In the genomic region with DNA sequence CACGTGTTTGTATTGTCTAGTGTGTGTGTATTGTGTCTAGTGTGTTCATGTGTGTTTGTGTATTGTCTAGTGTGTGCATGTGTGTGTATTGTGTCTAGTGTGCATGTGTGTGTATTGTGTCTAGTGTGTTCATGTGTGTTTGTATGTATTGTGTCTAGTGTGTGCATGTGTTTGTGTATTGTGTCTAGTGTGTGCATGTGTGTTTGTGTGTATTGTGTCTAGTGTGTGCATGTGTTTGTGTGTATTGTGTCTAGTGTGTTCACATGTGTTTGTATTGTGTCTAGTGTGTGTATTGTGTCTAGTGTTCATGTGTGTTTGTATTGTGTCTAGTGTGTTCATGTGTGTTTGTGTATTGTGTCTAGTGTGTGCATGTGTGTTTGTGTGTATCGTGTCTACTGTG, we compare ENCODE assay signal across 9 cellular contexts. TPM values are rescaled to one million over a fixed set of nuclear protein-coding genes. Genes with fewer than 3 reads are reported as not detected.
DNase-seq lines count a peak whose midpoint lies in the region; ATAC-seq, FAIRE-seq and TF ChIP-seq lines count a peak whose summit lies in the region.
"Not testable (repeated sequence)": the region's sequence is repeated elsewhere in the genome, so short reads cannot be mapped to it uniquely, and the experiment has no call there.
"Had no signal": no experiment of that assay in that cellular context is flagged by ENCODE, and none has a peak within 500 bp of the region (broad histone marks: within the 10 kb centered on the region; RNA-seq: fewer than 3 reads in every experiment).

No MANE protein-coding gene starts in this region.

- ATAC-seq in K562 = not testable (repeated sequence)

- not testable (repeated sequence) for H3K56ac ChIP-seq in H1 (replicated peaks; ENCODE audit: insufficient read length, low read depth, low read length)

- intact Hi-C loops in K562 (cut with micrococcal nuclease) = not testable (repeated sequence)

- in situ Hi-C loops in K562 (cut with MboI) = not testable (repeated sequence)

- H4K5ac ChIP-seq in H1 (ENCODE audit: insufficient read length, low read depth, low read length) = not testable (repeated sequence)

- not testable (repeated sequence) for H3K79me1 ChIP-seq in H1 (ENCODE audit: low read depth, low read length)

- H3F3A ChIP-seq in SK-N-SH (replicated peaks; ENCODE audit: insufficient read depth) (peaks cover 16% of the 10 kb centered on the region), smooth muscle cell (ENCODE audit: low read depth) (peaks cover 18% of the 10 kb centered on the region)

- H3K4me2 ChIP-seq in SK-N-SH; K562 (ENCODE audit: insufficient read depth, low read length); H1 (ENCODE audit: insufficient read depth in 1 of 2, low read depth in 2 of 2, low read length in 2 of 2); smooth muscle cell: not testable (repeated sequence)

- H3K4ac ChIP-seq in H1 (replicated peaks; ENCODE audit: insufficient read length, low read depth, low read length) = not testable (repeated sequence)

- not testable (repeated sequence) for H3K23ac ChIP-seq in H1 (ENCODE audit: insufficient read length)

- not testable (repeated sequence) for H3K14ac ChIP-seq in H1 (ENCODE audit: insufficient read length)

- peak overlapping the region; percentile 49; the same call in 1 of the 2 replicates for H2BK15ac ChIP-seq in H1 (ENCODE audit: low read length)

- H2BK5ac ChIP-seq in H1 (ENCODE audit: low read depth, low read length) = peak overlapping the region; percentile 44; the same call in 1 of the 2 replicates

- not testable (repeated sequence) for TF ChIP-seq RAD21 in SK-N-SH (IDR thresholded peaks at IDR 0.05; ENCODE audit: low read length); K562 (CRISPR knock-in tag; conservative IDR thresholded peaks at IDR 0.05 in 1 of 2, IDR thresholded peaks at IDR 0.05 in 1 of 2); H1 (IDR thresholded peaks at IDR 0.05 in 1 of 2, conservative IDR thresholded peaks at IDR 0.05 in 1 of 2; ENCODE audit: low read depth in 2 of 2, low read length in 2 of 2)

- CTCF ChIA-PET in HEK293 (lab: Yijun Ruan, JAX); SK-N-SH (lab: Yijun Ruan, JAX); K562 (lab: Yijun Ruan, JAX; ENCODE audit: low intra/inter-chr PET ratio); H1 (lab: Charles Lee; ENCODE audit: partially characterized antibody): not testable (repeated sequence)

- not testable (repeated sequence) for H3K18ac ChIP-seq in H1 (ENCODE audit: extremely low read depth, low read length)

- H2BK120ac ChIP-seq in H1 (replicated peaks; ENCODE audit: low read depth, low read length) = not testable (repeated sequence)

- not testable (repeated sequence) for TF ChIP-seq POLR2A in GM12891 (IDR thresholded peaks at IDR 0.05; ENCODE audit: low read depth, low read length); K562 (conservative IDR thresholded peaks at IDR 0.05); H1 (IDR thresholded peaks at IDR 0.05; ENCODE audit: control extremely low read depth in 1 of 2, low read depth in 2 of 2, low read length in 2 of 2)

- H3K4me1 ChIP-seq in HEK293 (ENCODE audit: control insufficient read depth, insufficient read depth, low read length); SK-N-SH (ENCODE audit: control insufficient read depth in 1 of 2, insufficient read depth in 2 of 2, low read depth in 1 of 2, low read length in 1 of 2); K562 (replicated peaks in 1 of 2; ENCODE audit: control insufficient read depth in 2 of 2, insufficient read depth in 2 of 2, low read length in 2 of 2); H1 (replicated peaks in 1 of 4; ENCODE audit: control insufficient read depth in 3 of 4, insufficient read depth in 4 of 4, low read length in 3 of 4); smooth muscle cell (ENCODE audit: low read depth): not testable (repeated sequence)

- H2AFZ ChIP-seq in SK-N-SH (ENCODE audit: low read depth) = peak overlapping the region; percentile 69; the same call in 1 of the 2 replicates
- not testable (repeated sequence) for H2AFZ ChIP-seq in K562 (ENCODE audit: low read depth, low read length); H1 (ENCODE audit: low read length); smooth muscle cell (ENCODE audit: low read depth)

- not testable (repeated sequence) for H3K9me3 ChIP-seq in HEK293 (ENCODE audit: control insufficient read depth, insufficient read depth, low read depth, low read length); SK-N-SH; K562 (replicated peaks; ENCODE audit: control insufficient read depth, insufficient read depth, low read depth, low read length); H1 (ENCODE audit: insufficient read depth in 2 of 2, low read depth in 1 of 2, low read length in 1 of 2); smooth muscle cell (replicated peaks; ENCODE audit: low read depth)

- POLR2A ChIA-PET in HEK293 (lab: Yijun Ruan, JAX); SK-N-SH (lab: Yijun Ruan, JAX); K562 (lab: Yijun Ruan, JAX); H1 (lab: Charles Lee; ENCODE audit: partially characterized antibody): not testable (repeated sequence)

- not testable (repeated sequence) for TF ChIP-seq EP300 in SK-N-SH (IDR thresholded peaks at IDR 0.05; ENCODE audit: borderline replicate concordance in 1 of 2, low read depth in 1 of 2, low read length in 1 of 2); K562 (IDR thresholded peaks at IDR 0.05; ENCODE audit: low read length); H1 (IDR thresholded peaks at IDR 0.05; ENCODE audit: borderline replicate concordance in 1 of 2, low read depth in 2 of 2, low read length in 2 of 2)

- BruUV-seq in K562 (replicated peaks; lab: Mats Ljungman, UMichigan) = not testable (repeated sequence)

- 90% methylated on average over 2 of the region's 2 CpGs for WGBS in SK-N-SH (ENCODE audit: low lambda C conversion rate)
- 6% methylated on average over 2 of the region's 2 CpGs for WGBS in K562 (ENCODE audit: insufficient coverage, low coverage, missing lambda C conversion rate)
- 83% methylated on average over 2 of the region's 2 CpGs; no CpG with 5 or more reads in 1 of the 2 experiments for WGBS in H1 (ENCODE audit: extremely low coverage in 1 of 2, insufficient coverage in 1 of 2, insufficient read length in 1 of 2, insufficient replicate concordance in 2 of 2, low coverage in 1 of 2, low lambda C conversion rate in 2 of 2, missing lambda C conversion rate in 1 of 2), 2 experiments
- 76% methylated on average over 2 of the region's 2 CpGs for WGBS in smooth muscle cell (ENCODE audit: low lambda C conversion rate)

- not testable (repeated sequence) for DNase-seq in GM12891 (ENCODE audit: insufficient read length, low spot score); HTR-8/SVneo (ENCODE audit: insufficient read length, low spot score); SK-N-SH; K562 (ENCODE audit: extremely low read depth in 1 of 4, low spot score in 3 of 4); H1 (ENCODE audit: low read depth in 1 of 2, low spot score in 2 of 2); smooth muscle cell (lab: John Stamatoyannopoulos, UW; ENCODE audit: unreplicated experiment)

- H2AK5ac ChIP-seq in H1 (ENCODE audit: low read depth, low read length) = peak overlapping the region; percentile 90; the same call in 1 of the 2 replicates

- FAIRE-seq in GM12891 (lab: Jason Lieb, UNC) (peak; percentile 69), HTR-8/SVneo (lab: Jason Lieb, UNC) (peak; percentile 100)
- not testable (repeated sequence) for FAIRE-seq in K562 (lab: Jason Lieb, UNC); H1 (lab: Jason Lieb, UNC)

- H4K20me1 ChIP-seq in SK-N-SH (ENCODE audit: insufficient read depth); K562 (replicated peaks; ENCODE audit: control insufficient read depth, insufficient read depth, low read length); H1 (replicated peaks in 1 of 2; ENCODE audit: control insufficient read depth in 1 of 2, insufficient read depth in 2 of 2, low read length in 2 of 2); smooth muscle cell (ENCODE audit: low read depth): not testable (repeated sequence)

- not testable (repeated sequence) for H4K8ac ChIP-seq in H1 (ENCODE audit: extremely low read depth, insufficient read depth, low read length)

- TF ChIP-seq CTCF in HEK293 (tag by site-specific recombination; IDR thresholded peaks at IDR 0.05); SK-N-SH (IDR thresholded peaks at IDR 0.05); K562 (IDR thresholded peaks at IDR 0.05 in 2 of 3, conservative IDR thresholded peaks at IDR 0.05 in 1 of 3; ENCODE audit: insufficient read depth in 2 of 3, low read depth in 1 of 3, low read length in 3 of 3); H1 (IDR thresholded peaks at IDR 0.05; ENCODE audit: control extremely low read depth in 1 of 3, insufficient read depth in 1 of 3, low read depth in 1 of 3, low read length in 3 of 3); smooth muscle cell (IDR thresholded peaks at IDR 0.05; ENCODE audit: borderline replicate concordance, insufficient read depth, poor library complexity, severe bottlenecking): not testable (repeated sequence)

- H3K27ac ChIP-seq in HEK293 (ENCODE audit: extremely low read depth, low read depth, low read length); SK-N-SH (ENCODE audit: low read depth in 2 of 2, low read length in 1 of 2); K562 (ENCODE audit: extremely low read depth, low read depth, low read length); H1 (ENCODE audit: low read depth, low read length): not testable (repeated sequence)
- peak overlapping the region; percentile 62 for H3K27ac ChIP-seq in smooth muscle cell (ENCODE audit: low read depth)

- H3K36me3 ChIP-seq in HEK293 (ENCODE audit: control insufficient read depth in 2 of 2, insufficient read depth in 1 of 2, low read length in 2 of 2); SK-N-SH (replicated peaks in 1 of 2; ENCODE audit: control insufficient read depth in 1 of 2, insufficient read depth in 2 of 2, low read length in 1 of 2); K562 (ENCODE audit: control insufficient read depth, insufficient read depth, low read length); H1 (ENCODE audit: control insufficient read depth in 2 of 4, insufficient read depth in 4 of 4, low read length in 3 of 4); smooth muscle cell (ENCODE audit: low read depth): not testable (repeated sequence)

- not testable (repeated sequence) for H2BK20ac ChIP-seq in H1 (ENCODE audit: low read length)

- H3K9ac ChIP-seq in SK-N-SH; K562 (ENCODE audit: insufficient read depth in 1 of 2, low read depth in 2 of 2, low read length in 2 of 2); H1 (replicated peaks in 1 of 4; ENCODE audit: extremely low read depth in 1 of 4, low read depth in 3 of 4, low read length in 3 of 4); smooth muscle cell (ENCODE audit: low read depth): not testable (repeated sequence)

- not testable (repeated sequence) for H3K79me2 ChIP-seq in SK-N-SH (ENCODE audit: insufficient read depth); K562 (ENCODE audit: control insufficient read depth, insufficient read depth, low read length); H1 (ENCODE audit: control insufficient read depth in 1 of 2, insufficient read depth in 2 of 2, low read length in 2 of 2); smooth muscle cell (ENCODE audit: low read depth)

- H3K4me3 ChIP-seq in HEK293 (ENCODE audit: low read depth, low read length); SK-N-SH (ENCODE audit: low read depth in 2 of 2, low read length in 1 of 2); K562; H1 (ENCODE audit: extremely low read depth in 1 of 4, insufficient read depth in 2 of 4, low read depth in 3 of 4, low read length in 4 of 4); smooth muscle cell: not testable (repeated sequence)

- not testable (repeated sequence) for H3K27me3 ChIP-seq in SK-N-SH (ENCODE audit: insufficient read depth); H1 (replicated peaks in 1 of 4; ENCODE audit: control insufficient read depth in 3 of 4, extremely low read depth in 1 of 4, insufficient read depth in 3 of 4, low read length in 3 of 4); smooth muscle cell (ENCODE audit: low read depth)
- H3K27me3 ChIP-seq in K562 (ENCODE audit: control insufficient read depth in 2 of 2, insufficient read depth in 2 of 2, low read length in 2 of 2) = peaks cover 17 to 60% of the 10 kb centered on the region in 2 experiments; a peak in 4 of 5 replicates

- not testable (repeated sequence) for H3K9me2 ChIP-seq in SK-N-SH

- not testable (repeated sequence) for H2BK12ac ChIP-seq in H1 (ENCODE audit: low read depth, low read length)

- not testable (repeated sequence) for H4K91ac ChIP-seq in H1 (replicated peaks; ENCODE audit: insufficient read length, low read length)

- H3K9me1 ChIP-seq in K562 (ENCODE audit: control insufficient read depth, insufficient read depth, low read length) = not testable (repeated sequence)

- H3K23me2 ChIP-seq in H1 (ENCODE audit: low read depth, low read length) = peaks cover 11% of the 10 kb centered on the region; the same call in 1 of the 2 replicates

RNA-seq across cellular contexts. Expression of a gene that starts 33.5 kb away (rescaled TPM):
- polyA plus RNA-seq in GM12891 (2012; ENCODE audit: low read depth, missing spikeins) = 0.33 TPM
- polyA plus RNA-seq in SK-N-SH (2012; rRNA removed) (28.9 and 35.1 TPM in 2 replicates), K562 (2011; rRNA removed) (1.8 and 3.1 TPM in 2 replicates), K562 (2014; fragmentation: Illumina TruSeq; extraction: Trizol) (0.31 and 1.5 TPM in 2 replicates), K562 (2014; fragmentation: Nextera tagmentation; extraction: Ambion mirVana) (under 1 TPM in 1 of 2 experiments, not detected in 1; 0.03 TPM), K562 (2014; rRNA removed) (2.1 and 4.5 TPM in 2 replicates), H1 (2011; rRNA removed) (86.7 and 93.6 TPM in 2 replicates), smooth muscle cell (31.3 and 33.7 TPM in 2 replicates)
- 12.4 and 23.5 TPM in 2 replicates for polyA plus RNA-seq in SK-N-SH (2012; cell fraction: cytosol; rRNA removed)
- polyA plus RNA-seq in SK-N-SH (2012; cell fraction: nucleus; rRNA removed) = 17.0 and 19.2 TPM in 2 replicates
- 1.3 and 4.1 TPM in 2 replicates for total RNA-seq in K562 (2011; cell fraction: chromatin; rRNA removed; ENCODE audit: low replicate concordance)
- total RNA-seq in K562 (2011; cell fraction: nucleolus; rRNA removed) = 7.2 and 8.2 TPM in 2 replicates
- 2.8 and 3.5 TPM in 2 replicates for total RNA-seq in K562 (2011; cell fraction: nucleoplasm; rRNA removed)
- total RNA-seq in K562 (2014; rRNA removed) (1.1 and 1.2 TPM in 2 replicates), K562 (2014; rRNA removed; fragmentation: Illumina TruSeq; extraction: Trizol) (0.10 and 0.11 TPM in 2 replicates), K562 (2015; rRNA removed; fragmentation: Illumina TruSeq; extraction: Trizol) (0.68 and 1.1 TPM in 2 replicates), K562 (2021) (3.5 and 3.7 TPM in 2 replicates), smooth muscle cell (19.8 and 29.7 TPM in 2 replicates)
- polyA plus RNA-seq in K562 (2011; cell fraction: cytosol; rRNA removed) = 6.1 and 11.5 TPM in 2 replicates
- polyA plus RNA-seq in K562 (2011; cell fraction: nucleus; rRNA removed) = 4.8 and 5.5 TPM in 2 replicates
- 2.8 and 5.2 TPM in 2 replicates for polyA plus RNA-seq in K562 (2012)
- 1.1 and 2.1 TPM in 2 replicates for polyA minus RNA-seq in K562 (2011; rRNA and poly(A)+ RNA removed)
- polyA minus RNA-seq in K562 (2011; cell fraction: cytosol; rRNA and poly(A)+ RNA removed) = 4.9 and 6.1 TPM in 2 replicates
- polyA minus RNA-seq in K562 (2011; cell fraction: nucleus; rRNA and poly(A)+ RNA removed) = 2.3 and 3.8 TPM in 2 replicates
- 17.0 and 17.6 TPM in 2 replicates for total RNA-seq in H1 (2021; fragmentation: NEBNext Ultra II Directional; extraction: Animal tissue kit (Norgen Biotek cat#: 25700))
- 41.3 TPM for polyA plus RNA-seq in H1 (2011; cell fraction: cytosol; rRNA removed)
- polyA plus RNA-seq in H1 (2011; cell fraction: nucleus; rRNA removed) = 37.7 TPM
- polyA plus RNA-seq in H1 (2012, experiment 1 of 2) = 21.7 to 33.8 TPM (median 32.4 TPM) in 4 replicates
- polyA plus RNA-seq in H1 (2012, experiment 2 of 2) = 30.9 TPM
- 12.3 TPM for polyA plus RNA-seq in H1 (2013, experiment 1 of 2)
- 12.0 TPM for polyA plus RNA-seq in H1 (2013, experiment 2 of 2)
- polyA minus RNA-seq in H1 (2011; rRNA and poly(A)+ RNA removed) = 22.5 and 38.9 TPM in 2 replicates
- polyA minus RNA-seq in H1 (2011; cell fraction: cytosol; rRNA and poly(A)+ RNA removed) = 37.7 TPM
- 23.6 TPM for polyA minus RNA-seq in H1 (2011; cell fraction: nucleus; rRNA and poly(A)+ RNA removed)
- total RNA-seq: CD4-positive, alpha-beta T cell; CD8-positive, alpha-beta T cell had no signal
